5 cellular contexts compared by ENCODE assay signal in the genomic region with DNA sequence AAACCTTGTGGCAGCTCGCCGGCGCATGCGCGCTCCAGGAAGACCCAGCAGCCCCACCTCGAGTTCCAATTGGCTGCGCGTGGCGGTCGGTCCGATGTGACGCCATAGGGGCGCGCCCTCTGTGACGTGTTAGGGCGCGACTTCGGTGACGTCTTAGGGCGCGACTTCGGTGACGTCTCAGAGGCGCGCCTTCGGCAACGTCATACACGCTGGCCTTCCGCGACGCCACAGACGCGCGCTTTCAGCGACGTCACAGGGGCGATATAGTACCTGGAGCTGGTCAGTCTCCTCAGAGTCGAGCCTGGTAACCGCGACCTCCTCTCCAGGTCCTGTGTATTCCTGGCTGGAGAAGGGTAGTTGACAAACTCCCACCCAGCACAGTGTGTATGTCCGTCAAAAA.
DNase-seq lines count a peak whose midpoint lies in the region; ATAC-seq, FAIRE-seq and TF ChIP-seq lines count a peak whose summit lies in the region.
"Not testable (repeated sequence)": the region's sequence is repeated elsewhere in the genome, so short reads cannot be mapped to it uniquely, and the experiment has no call there.

No MANE protein-coding gene starts in this region.

- BruUV-seq in K562 (replicated peaks; lab: Mats Ljungman, UMichigan) = not testable (repeated sequence)

- not testable (repeated sequence) for H3F3A ChIP-seq in SK-N-SH (replicated peaks; ENCODE audit: insufficient read depth)

- ATAC-seq in K562 = not testable (repeated sequence)

- H3K79me2 ChIP-seq in SK-N-SH (ENCODE audit: insufficient read depth); K562 (ENCODE audit: control insufficient read depth, insufficient read depth, low read length): not testable (repeated sequence)

- H3K9me3 ChIP-seq in SK-N-SH; K562 (replicated peaks; ENCODE audit: control insufficient read depth, insufficient read depth, low read depth, low read length); esophagus muscularis mucosa: not testable (repeated sequence)

- not testable (repeated sequence) for H3K9me1 ChIP-seq in K562 (ENCODE audit: control insufficient read depth, insufficient read depth, low read length)

- no CpG with 5 or more reads among the region's 41 CpGs for WGBS in SK-N-SH (ENCODE audit: low lambda C conversion rate)
- 82% methylated on average over 11 of the region's 41 CpGs for WGBS in K562 (ENCODE audit: insufficient coverage, low coverage, missing lambda C conversion rate)
- no CpG with 5 or more reads among the region's 41 CpGs for WGBS in esophagus muscularis mucosa

- not testable (repeated sequence) for TF ChIP-seq POLR2A in K562 (conservative IDR thresholded peaks at IDR 0.05); esophagus muscularis mucosa (IDR thresholded peaks at IDR 0.05; ENCODE audit: low read depth)

- TF ChIP-seq EP300 in SK-N-SH (IDR thresholded peaks at IDR 0.05; ENCODE audit: borderline replicate concordance in 1 of 2, low read depth in 1 of 2, low read length in 1 of 2); K562 (IDR thresholded peaks at IDR 0.05; ENCODE audit: low read length); esophagus muscularis mucosa (IDR thresholded peaks at IDR 0.05): not testable (repeated sequence)

- not testable (repeated sequence) for H3K27ac ChIP-seq in SK-N-SH (ENCODE audit: low read depth in 2 of 2, low read length in 1 of 2); K562 (ENCODE audit: extremely low read depth, low read depth, low read length); esophagus muscularis mucosa (replicated peaks in 1 of 4)

- H3K4me2 ChIP-seq in SK-N-SH; K562 (ENCODE audit: insufficient read depth, low read length): not testable (repeated sequence)

- FAIRE-seq in K562 (lab: Jason Lieb, UNC) = not testable (repeated sequence)
- FAIRE-seq in urothelium cell line (lab: Jason Lieb, UNC) = peak; percentile 97

- in situ Hi-C loops in K562 (cut with MboI) = not testable (repeated sequence)

- not testable (repeated sequence) for H3K9ac ChIP-seq in SK-N-SH; K562 (ENCODE audit: insufficient read depth in 1 of 2, low read depth in 2 of 2, low read length in 2 of 2)

- intact Hi-C loops in K562 (cut with micrococcal nuclease); esophagus muscularis mucosa (cut with DNase I): not testable (repeated sequence)

- not testable (repeated sequence) for H2AFZ ChIP-seq in SK-N-SH (ENCODE audit: low read depth); K562 (ENCODE audit: low read depth, low read length)

- 0 out of 4 replicates have a peak overlapping the region, but pooled peaks of 1 of the 2 experiments have one; percentile 19 for H3K4me3 ChIP-seq in SK-N-SH (ENCODE audit: low read depth in 2 of 2, low read length in 1 of 2)
- H3K4me3 ChIP-seq in K562, esophagus muscularis mucosa: not testable (repeated sequence)

- TF ChIP-seq CTCF in SK-N-SH (IDR thresholded peaks at IDR 0.05); K562 (IDR thresholded peaks at IDR 0.05 in 2 of 3, conservative IDR thresholded peaks at IDR 0.05 in 1 of 3; ENCODE audit: insufficient read depth in 2 of 3, low read depth in 1 of 3, low read length in 3 of 3); esophagus muscularis mucosa (IDR thresholded peaks at IDR 0.05): not testable (repeated sequence)

- CTCF ChIA-PET in SK-N-SH (lab: Yijun Ruan, JAX); K562 (lab: Yijun Ruan, JAX; ENCODE audit: low intra/inter-chr PET ratio): not testable (repeated sequence)

- H3K27me3 ChIP-seq in SK-N-SH (ENCODE audit: insufficient read depth); K562 (ENCODE audit: control insufficient read depth in 2 of 2, insufficient read depth in 2 of 2, low read length in 2 of 2); esophagus muscularis mucosa: not testable (repeated sequence)

- not testable (repeated sequence) for H3K9me2 ChIP-seq in SK-N-SH

- DNase-seq in NCI-H1930 (lab: John Stamatoyannopoulos, UW) = peak; percentile 50 to 61
- DNase-seq in SK-N-SH = peak; percentile 65
- peak in 2 of 4 experiments; percentile 1 to 3 for DNase-seq in K562 (ENCODE audit: extremely low read depth in 1 of 4, low spot score in 3 of 4)
- DNase-seq in esophagus muscularis mucosa (ENCODE audit: extremely low spot score) = peak; percentile 12
- not testable (repeated sequence) for DNase-seq in urothelium cell line (ENCODE audit: low spot score)

- not testable (repeated sequence) for H4K20me1 ChIP-seq in SK-N-SH (ENCODE audit: insufficient read depth); K562 (replicated peaks; ENCODE audit: control insufficient read depth, insufficient read depth, low read length)

- not testable (repeated sequence) for TF ChIP-seq RAD21 in SK-N-SH (IDR thresholded peaks at IDR 0.05; ENCODE audit: low read length); K562 (CRISPR knock-in tag; conservative IDR thresholded peaks at IDR 0.05 in 1 of 2, IDR thresholded peaks at IDR 0.05 in 1 of 2)

- H3K36me3 ChIP-seq in SK-N-SH (replicated peaks in 1 of 2; ENCODE audit: control insufficient read depth in 1 of 2, insufficient read depth in 2 of 2, low read length in 1 of 2); K562 (ENCODE audit: control insufficient read depth, insufficient read depth, low read length); esophagus muscularis mucosa: not testable (repeated sequence)

- POLR2A ChIA-PET in SK-N-SH (lab: Yijun Ruan, JAX); K562 (lab: Yijun Ruan, JAX): not testable (repeated sequence)

- not testable (repeated sequence) for H3K4me1 ChIP-seq in SK-N-SH (ENCODE audit: control insufficient read depth in 1 of 2, insufficient read depth in 2 of 2, low read depth in 1 of 2, low read length in 1 of 2); K562 (replicated peaks in 1 of 2; ENCODE audit: control insufficient read depth in 2 of 2, insufficient read depth in 2 of 2, low read length in 2 of 2); esophagus muscularis mucosa

TF ChIP-seq in K562, 482 proteins besides CTCF, POLR2A, EP300 and RAD21:
- TF ChIP-seq, protein P1, sequence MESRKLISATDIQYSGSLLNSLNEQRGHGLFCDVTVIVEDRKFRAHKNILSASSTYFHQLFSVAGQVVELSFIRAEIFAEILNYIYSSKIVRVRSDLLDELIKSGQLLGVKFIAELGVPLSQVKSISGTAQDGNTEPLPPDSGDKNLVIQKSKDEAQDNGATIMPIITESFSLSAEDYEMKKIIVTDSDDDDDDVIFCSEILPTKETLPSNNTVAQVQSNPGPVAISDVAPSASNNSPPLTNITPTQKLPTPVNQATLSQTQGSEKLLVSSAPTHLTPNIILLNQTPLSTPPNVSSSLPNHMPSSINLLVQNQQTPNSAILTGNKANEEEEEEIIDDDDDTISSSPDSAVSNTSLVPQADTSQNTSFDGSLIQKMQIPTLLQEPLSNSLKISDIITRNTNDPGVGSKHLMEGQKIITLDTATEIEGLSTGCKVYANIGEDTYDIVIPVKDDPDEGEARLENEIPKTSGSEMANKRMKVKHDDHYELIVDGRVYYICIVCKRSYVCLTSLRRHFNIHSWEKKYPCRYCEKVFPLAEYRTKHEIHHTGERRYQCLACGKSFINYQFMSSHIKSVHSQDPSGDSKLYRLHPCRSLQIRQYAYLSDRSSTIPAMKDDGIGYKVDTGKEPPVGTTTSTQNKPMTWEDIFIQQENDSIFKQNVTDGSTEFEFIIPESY (CRISPR knock-in tag; IDR thresholded peaks at IDR 0.05) = 0 out of 2 replicates have a peak, but pooled peaks have one; percentile 19
- TF ChIP-seq ATF1 (CRISPR knock-in tag; IDR thresholded peaks at IDR 0.05) = peak; percentile 38; the same call in 1 of the 2 replicates
- not testable (repeated sequence) for TF ChIP-seq ATF1 (tag; IDR thresholded peaks at IDR 0.05); CREB1 (CRISPR knock-in tag; IDR thresholded peaks at IDR 0.05)
- TF ChIP-seq CREM (IDR thresholded peaks at IDR 0.05; ENCODE audit: low read depth) = peak; percentile 69
- TF ChIP-seq CREB1 (IDR thresholded peaks at IDR 0.05) = peak; percentile 53; the same call in 1 of the 2 replicates
